In genomic region chr11:61102667-61103491, GRCh38 we compare ENCODE assay signal across 1 cellular context.
TF ChIP-seq lines count a peak whose summit lies in the region.

No MANE protein-coding gene starts in this region.

TF ChIP-seq in HepG2, 621 proteins besides CTCF, POLR2A, EP300 and RAD21:
- no peak for TF ChIP-seq ZNF883 (CRISPR knock-in tag; IDR thresholded peaks at IDR 0.05; ENCODE audit: not compliant biosample characterization)
- TF ChIP-seq KLF15 (CRISPR knock-in tag; IDR thresholded peaks at IDR 0.05; ENCODE audit: borderline replicate concordance): no peak
- no peak for TF ChIP-seq ATF4 (CRISPR knock-in tag; IDR thresholded peaks at IDR 0.05)
- no peak for TF ChIP-seq SMAD1 (CRISPR knock-in tag; IDR thresholded peaks at IDR 0.05; ENCODE audit: borderline replicate concordance, low read depth)
- TF ChIP-seq HIC2 (CRISPR knock-in tag; IDR thresholded peaks at IDR 0.05; ENCODE audit: low read depth): no peak
- TF ChIP-seq KLF6 (CRISPR knock-in tag; IDR thresholded peaks at IDR 0.05): no peak
- no peak for TF ChIP-seq ZBTB21 (CRISPR knock-in tag; IDR thresholded peaks at IDR 0.05)
- TF ChIP-seq ZBTB10 (CRISPR knock-in tag; IDR thresholded peaks at IDR 0.05; ENCODE audit: borderline replicate concordance): no peak
- no peak for TF ChIP-seq ZNF580 (CRISPR knock-in tag; IDR thresholded peaks at IDR 0.05; ENCODE audit: borderline replicate concordance, low read depth)
- no peak for TF ChIP-seq ZNF253 (CRISPR knock-in tag; IDR thresholded peaks at IDR 0.05; ENCODE audit: borderline replicate concordance)
- no peak for TF ChIP-seq MYNN (CRISPR knock-in tag; IDR thresholded peaks at IDR 0.05; ENCODE audit: low read depth)
- no peak for TF ChIP-seq ZNF691 (CRISPR knock-in tag; IDR thresholded peaks at IDR 0.05; ENCODE audit: borderline replicate concordance, low read depth)
- TF ChIP-seq FIP1L1 (IDR thresholded peaks at IDR 0.05; ENCODE audit: borderline replicate concordance, insufficient read depth, low read depth, low read length): no peak
- TF ChIP-seq ZFP62 (CRISPR knock-in tag; IDR thresholded peaks at IDR 0.05): no peak
- TF ChIP-seq ZNF513 (CRISPR knock-in tag; conservative IDR thresholded peaks at IDR 0.05): no peak
- TF ChIP-seq MAZ (IDR thresholded peaks at IDR 0.05; ENCODE audit: borderline replicate concordance, low read depth, low read length): no peak
- TF ChIP-seq MAZ (CRISPR knock-in tag; IDR thresholded peaks at IDR 0.05; ENCODE audit: low read depth): no peak
- no peak for TF ChIP-seq GRHL1 (CRISPR knock-in tag; conservative IDR thresholded peaks at IDR 0.05)
- TF ChIP-seq PRDM4 (CRISPR knock-in tag; IDR thresholded peaks at IDR 0.05; ENCODE audit: borderline replicate concordance): no peak
- no peak for TF ChIP-seq XBP1 (CRISPR knock-in tag; IDR thresholded peaks at IDR 0.05)
- no peak for TF ChIP-seq TMF1 (CRISPR knock-in tag; IDR thresholded peaks at IDR 0.05; ENCODE audit: low read depth)
